Comparison of ENCODE assay signal across 1 cellular context in genomic region chr7:72795401-72795800, GRCh38. TPM values are rescaled to one million over a fixed set of nuclear protein-coding genes. Genes with fewer than 3 reads are reported as not detected.
"Had no signal": no experiment of that assay in that cellular context is flagged by ENCODE, and none has a peak within 500 bp of the region (broad histone marks: within the 10 kb centered on the region; RNA-seq: fewer than 3 reads in every experiment).

No MANE protein-coding gene starts in this region.

RNA-seq across cellular contexts. Expression of gene TYW1B, which starts 32.6 kb away (rescaled TPM):
- total RNA-seq: ascending aorta had no signal
